In the genomic region with DNA sequence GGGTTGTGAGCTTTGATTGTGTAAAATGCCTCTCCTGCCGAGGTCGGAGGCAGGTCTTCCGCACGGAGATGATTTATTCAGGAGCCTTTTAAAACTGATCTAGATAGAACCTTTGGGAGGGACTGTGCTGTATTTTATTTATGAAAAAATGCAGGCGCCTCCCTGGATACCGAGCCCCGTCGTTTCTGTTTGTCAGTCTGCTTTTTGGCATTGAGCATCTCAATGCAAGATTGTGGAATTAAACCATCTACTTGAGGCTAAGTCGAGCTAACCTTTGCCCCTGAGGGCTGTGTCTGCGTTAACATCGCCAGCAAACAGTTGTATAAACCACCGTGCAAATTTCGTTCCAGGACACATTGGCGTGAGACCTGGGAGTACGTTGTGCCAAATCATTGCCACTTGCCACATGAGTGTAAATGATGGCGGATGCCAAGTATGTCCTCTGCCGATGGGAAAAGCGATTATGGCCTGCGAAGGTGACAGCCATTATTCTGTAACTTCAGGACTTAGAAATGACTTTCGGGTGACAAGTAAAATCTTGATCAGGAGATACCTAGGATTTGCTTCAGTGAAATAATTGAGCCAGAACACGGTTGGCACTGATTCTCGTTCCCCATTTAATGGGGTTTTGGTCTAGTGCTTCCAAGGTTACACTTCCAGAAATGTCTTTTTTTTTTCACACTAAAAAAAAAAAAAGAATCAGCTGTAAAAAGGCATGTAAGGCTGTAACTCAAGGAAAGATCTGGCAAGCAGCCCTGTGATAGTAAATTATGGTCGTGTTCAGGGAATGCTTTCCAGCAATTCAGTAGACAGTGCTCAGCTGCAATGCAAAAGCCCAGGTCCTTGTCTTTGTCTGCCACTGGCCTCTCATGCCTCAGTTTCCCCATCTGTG, we compare ENCODE assay signal across 2 cellular contexts.
TF ChIP-seq lines count a peak whose summit lies in the region.

No MANE protein-coding gene starts in this region.

TF ChIP-seq in H1, 55 proteins besides CTCF, POLR2A, EP300 and RAD21:
- TF ChIP-seq BACH1 (IDR thresholded peaks at IDR 0.05; ENCODE audit: low read length) (no peak), KDM4A (IDR thresholded peaks at IDR 0.05; ENCODE audit: low read depth, low read length, severe bottlenecking) (no peak), GTF2F1 (IDR thresholded peaks at IDR 0.05; ENCODE audit: borderline replicate concordance, low read depth, low read length) (no peak), TAF7 (optimal IDR thresholded peaks at IDR 0.05; ENCODE audit: borderline replicate concordance, low read depth, low read length) (no peak), FOSL1 (IDR thresholded peaks at IDR 0.05; ENCODE audit: insufficient read depth, low read depth, low read length) (no peak), JUND (IDR thresholded peaks at IDR 0.05; ENCODE audit: low read length) (no peak), TAF1 (IDR thresholded peaks at IDR 0.05; ENCODE audit: low read depth, low read length) (no peak)

TF ChIP-seq in neural cell, 6 proteins besides CTCF, POLR2A, EP300 and RAD21:
- TF ChIP-seq, protein P1, sequence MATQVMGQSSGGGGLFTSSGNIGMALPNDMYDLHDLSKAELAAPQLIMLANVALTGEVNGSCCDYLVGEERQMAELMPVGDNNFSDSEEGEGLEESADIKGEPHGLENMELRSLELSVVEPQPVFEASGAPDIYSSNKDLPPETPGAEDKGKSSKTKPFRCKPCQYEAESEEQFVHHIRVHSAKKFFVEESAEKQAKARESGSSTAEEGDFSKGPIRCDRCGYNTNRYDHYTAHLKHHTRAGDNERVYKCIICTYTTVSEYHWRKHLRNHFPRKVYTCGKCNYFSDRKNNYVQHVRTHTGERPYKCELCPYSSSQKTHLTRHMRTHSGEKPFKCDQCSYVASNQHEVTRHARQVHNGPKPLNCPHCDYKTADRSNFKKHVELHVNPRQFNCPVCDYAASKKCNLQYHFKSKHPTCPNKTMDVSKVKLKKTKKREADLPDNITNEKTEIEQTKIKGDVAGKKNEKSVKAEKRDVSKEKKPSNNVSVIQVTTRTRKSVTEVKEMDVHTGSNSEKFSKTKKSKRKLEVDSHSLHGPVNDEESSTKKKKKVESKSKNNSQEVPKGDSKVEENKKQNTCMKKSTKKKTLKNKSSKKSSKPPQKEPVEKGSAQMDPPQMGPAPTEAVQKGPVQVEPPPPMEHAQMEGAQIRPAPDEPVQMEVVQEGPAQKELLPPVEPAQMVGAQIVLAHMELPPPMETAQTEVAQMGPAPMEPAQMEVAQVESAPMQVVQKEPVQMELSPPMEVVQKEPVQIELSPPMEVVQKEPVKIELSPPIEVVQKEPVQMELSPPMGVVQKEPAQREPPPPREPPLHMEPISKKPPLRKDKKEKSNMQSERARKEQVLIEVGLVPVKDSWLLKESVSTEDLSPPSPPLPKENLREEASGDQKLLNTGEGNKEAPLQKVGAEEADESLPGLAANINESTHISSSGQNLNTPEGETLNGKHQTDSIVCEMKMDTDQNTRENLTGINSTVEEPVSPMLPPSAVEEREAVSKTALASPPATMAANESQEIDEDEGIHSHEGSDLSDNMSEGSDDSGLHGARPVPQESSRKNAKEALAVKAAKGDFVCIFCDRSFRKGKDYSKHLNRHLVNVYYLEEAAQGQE (IDR thresholded peaks at IDR 0.05; ENCODE audit: borderline replicate concordance) = peak; percentile 23
- TF ChIP-seq EZH2 (IDR thresholded peaks at IDR 0.05; ENCODE audit: borderline replicate concordance, insufficient read depth, low read length, poor library complexity, severe bottlenecking) (no peak), TAF1 (IDR thresholded peaks at IDR 0.05; ENCODE audit: low read depth) (no peak), SMC3 (conservative IDR thresholded peaks at IDR 0.05; ENCODE audit: poor library complexity) (no peak), POLR2AphosphoS5 (IDR thresholded peaks at IDR 0.05) (no peak)
